31 cellular contexts compared by ENCODE assay signal in genomic region chr1:10662090-10662688, GRCh38.
"Had no signal": no experiment of that assay in that cellular context is flagged by ENCODE, and none has a peak within 500 bp of the region (broad histone marks: within the 10 kb centered on the region; RNA-seq: fewer than 3 reads in every experiment).

No MANE protein-coding gene starts in this region.

- H3K4me2 ChIP-seq: smooth muscle cell had no signal

- H3K27me3 Mint-ChIP-seq: activated B cell treated with CpG ODN at 0.5 μM for 24 hours; activated CD8-positive, alpha-beta T cell treated with anti-CD3 and anti-CD28 coated beads for 36 hours; activated T-helper 17 cell treated with anti-CD3 and anti-CD28 coated beads, Interleukin-2, amount 50 U/mL, for 72 hours; effector memory CD8-positive, alpha-beta T cell; natural killer cell treated with Interleukin-12 subunit alpha and Interleukin-12 subunit beta and Interleukin-15 and Interleukin-18, amount 100 ng/mL, for 72 hours; stimulated activated memory B cell treated with anti-CD40 and anti-IgM and Interleukin-4, amounts not matched to agents 10 μg/mL and 1 μg/mL and 100 μg/mL, for 72 hours; stimulated activated naive CD8-positive, alpha-beta T cell treated with anti-CD3 and anti-CD28 coated beads, Interleukin-15, amount 100 ng/mL, for 72 hours; T-helper 17 cell had no signal

- H3K4me3 ChIP-seq: heart right ventricle, lower lobe of right lung, smooth muscle cell, thyroid gland, upper lobe of left lung, vagina had no signal

- H3K9me3 ChIP-seq: heart right ventricle, lower lobe of right lung, thyroid gland, upper lobe of left lung, vagina had no signal

- H3K36me3 Mint-ChIP-seq: natural killer cell treated with Interleukin-12 subunit alpha and Interleukin-12 subunit beta and Interleukin-15 and Interleukin-18, amount 100 ng/mL, for 72 hours had no signal

- H3K4me1 Mint-ChIP-seq: activated B cell treated with CpG ODN at 0.5 μM for 24 hours; activated T-helper 17 cell treated with anti-CD3 and anti-CD28 coated beads, Interleukin-2, amount 50 U/mL, for 72 hours; stimulated activated memory B cell treated with anti-CD40 and anti-IgM and Interleukin-4, amounts not matched to agents 10 μg/mL and 1 μg/mL and 100 μg/mL, for 72 hours; stimulated activated naive CD8-positive, alpha-beta T cell treated with anti-CD3 and anti-CD28 coated beads, Interleukin-15, amount 100 ng/mL, for 72 hours had no signal

- H3K27ac ChIP-seq: brain microvascular endothelial cell, thyroid gland, vagina had no signal

- H3K27ac Mint-ChIP-seq: activated B cell treated with CpG ODN at 0.5 μM for 24 hours; activated CD8-positive, alpha-beta T cell treated with anti-CD3 and anti-CD28 coated beads for 36 hours; activated T-helper 17 cell treated with anti-CD3 and anti-CD28 coated beads, Interleukin-2, amount 50 U/mL, for 72 hours; natural killer cell treated with Interleukin-12 subunit alpha and Interleukin-12 subunit beta and Interleukin-15 and Interleukin-18, amount 100 ng/mL, for 72 hours; stimulated activated memory B cell treated with anti-CD40 and anti-IgM and Interleukin-4, amounts not matched to agents 10 μg/mL and 1 μg/mL and 100 μg/mL, for 72 hours; stimulated activated naive CD8-positive, alpha-beta T cell treated with anti-CD3 and anti-CD28 coated beads, Interleukin-15, amount 100 ng/mL, for 72 hours; T-helper 17 cell had no signal

- FAIRE-seq: endothelial cell of umbilical vein had no signal

- H3K36me3 ChIP-seq: brain microvascular endothelial cell, thyroid gland had no signal

- H3K4me3 Mint-ChIP-seq: activated B cell treated with CpG ODN at 0.5 μM for 24 hours; activated CD8-positive, alpha-beta T cell treated with anti-CD3 and anti-CD28 coated beads for 36 hours; activated T-cell treated with anti-CD3 and anti-CD28 coated beads, Interleukin-2, amount 50 U/mL, for 4 hours; activated T-helper 17 cell treated with anti-CD3 and anti-CD28 coated beads, Interleukin-2, amount 50 U/mL, for 72 hours; effector memory CD8-positive, alpha-beta T cell; natural killer cell treated with Interleukin-12 subunit alpha and Interleukin-12 subunit beta and Interleukin-15 and Interleukin-18, amount 100 ng/mL, for 72 hours; stimulated activated memory B cell treated with anti-CD40 and anti-IgM and Interleukin-4, amounts not matched to agents 10 μg/mL and 1 μg/mL and 100 μg/mL, for 72 hours; stimulated activated naive CD8-positive, alpha-beta T cell treated with anti-CD3 and anti-CD28 coated beads, Interleukin-15, amount 100 ng/mL, for 72 hours; T-helper 17 cell had no signal

- H3K27me3 ChIP-seq: brain microvascular endothelial cell, heart right ventricle, thyroid gland, upper lobe of left lung, vagina had no signal

- ATAC-seq: activated CD8-positive, alpha-beta T cell treated with anti-CD3 and anti-CD28 coated beads for 36 hours; activated T-cell treated with anti-CD3 and anti-CD28 coated beads, Interleukin-2, amount 50 U/mL, for 4 hours; activated T-helper 17 cell treated with anti-CD3 and anti-CD28 coated beads, Interleukin-2, amount 50 U/mL, for 72 hours; effector memory CD8-positive, alpha-beta T cell; left lobe of liver; lower lobe of right lung; natural killer cell treated with Interleukin-12 subunit alpha and Interleukin-12 subunit beta and Interleukin-15 and Interleukin-18, amount 100 ng/mL, for 72 hours; stimulated activated memory B cell treated with anti-CD40 and anti-IgM and Interleukin-4, amounts not matched to agents 10 μg/mL and 1 μg/mL and 100 μg/mL, for 72 hours; stimulated activated naive CD8-positive, alpha-beta T cell treated with anti-CD3 and anti-CD28 coated beads, Interleukin-15, amount 100 ng/mL, for 72 hours; T-helper 17 cell had no signal

- H3K9me3 Mint-ChIP-seq: activated B cell treated with CpG ODN at 0.5 μM for 24 hours; activated CD8-positive, alpha-beta T cell treated with anti-CD3 and anti-CD28 coated beads for 36 hours; activated T-cell treated with anti-CD3 and anti-CD28 coated beads, Interleukin-2, amount 50 U/mL, for 4 hours; activated T-helper 17 cell treated with anti-CD3 and anti-CD28 coated beads, Interleukin-2, amount 50 U/mL, for 72 hours; effector memory CD8-positive, alpha-beta T cell; natural killer cell treated with Interleukin-12 subunit alpha and Interleukin-12 subunit beta and Interleukin-15 and Interleukin-18, amount 100 ng/mL, for 72 hours; stimulated activated memory B cell treated with anti-CD40 and anti-IgM and Interleukin-4, amounts not matched to agents 10 μg/mL and 1 μg/mL and 100 μg/mL, for 72 hours; stimulated activated naive CD8-positive, alpha-beta T cell treated with anti-CD3 and anti-CD28 coated beads, Interleukin-15, amount 100 ng/mL, for 72 hours had no signal

- DNase-seq: activated B cell treated with CpG ODN at 0.5 μM for 24 hours; activated CD4-positive, alpha-beta T cell treated with anti-CD3 and anti-CD28 coated beads, Interleukin-2, amount 50 U/mL, for 1 hour; activated CD8-positive, alpha-beta T cell treated with anti-CD3 and anti-CD28 coated beads for 36 hours; activated gamma-delta T cell treated with Interleukin-2 at 50 U/mL for 16 hours; activated naive CD4-positive, alpha-beta T cell treated with anti-CD3 and anti-CD28 coated beads, Interleukin-2, amount 50 U/mL, for 16 hours; activated T-cell treated with anti-CD3 and anti-CD28 coated beads, Interleukin-2, amount 50 U/mL, for 4 hours; amniotic stem cell; brain microvascular endothelial cell; caudate nucleus; cortex of kidney; effector memory CD8-positive, alpha-beta T cell; foreskin fibroblast; heart right ventricle; lower lobe of right lung; mesendoderm; posterior cingulate gyrus; stimulated activated CD4-positive, alpha-beta T cell treated with anti-CD3 and anti-CD28 coated beads, Interleukin-1b, Interleukin-23, amount 100 ng/mL, for 48 hours; stimulated activated CD4-positive, alpha-beta T cell treated with anti-CD3 and anti-CD28 coated beads, Interleukin-4, amount 100 ng/mL, for 4 hours; stimulated activated CD8-positive, alpha-beta memory T cell treated with anti-CD3 and anti-CD28 coated beads, Interleukin-4, amount 100 ng/mL, for 48 hours; stimulated activated naive CD8-positive, alpha-beta T cell treated with anti-CD3 and anti-CD28 coated beads, Interleukin-15, amount 100 ng/mL, for 72 hours; T-helper 17 cell; T1000; thyroid gland; upper lobe of left lung had no signal
